Comparison of ENCODE assay signal across 22 cellular contexts in the genomic region with DNA sequence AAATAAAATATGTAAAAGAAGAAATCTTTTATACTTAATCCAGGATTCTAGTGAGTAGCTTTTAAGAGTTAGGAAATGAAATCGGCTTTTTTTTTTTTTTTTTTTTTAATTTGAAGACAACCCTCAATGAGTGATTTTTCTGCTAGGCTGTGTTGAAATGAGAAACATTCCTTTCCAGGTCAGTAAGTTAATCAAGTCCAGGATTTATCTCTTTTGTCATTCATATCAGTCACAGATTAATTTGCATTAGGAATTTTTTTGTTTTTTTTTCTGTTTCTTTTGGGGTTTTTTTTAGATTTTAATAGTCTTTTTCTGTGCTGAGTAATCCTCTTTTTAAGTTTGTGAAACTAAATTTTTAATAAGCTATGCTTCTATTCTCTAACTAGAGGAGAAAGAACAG.
"Had no signal": no experiment of that assay in that cellular context is flagged by ENCODE, and none has a peak within 500 bp of the region (broad histone marks: within the 10 kb centered on the region; RNA-seq: fewer than 3 reads in every experiment).

No MANE protein-coding gene starts in this region.

- H3K4me3 ChIP-seq: colonic mucosa, hepatocyte, mucosa of descending colon, prostate gland, right atrium auricular region, sigmoid colon, skin epidermis, testis, tibial nerve had no signal

- H3K4me1 Mint-ChIP-seq: naive thymus-derived CD8-positive, alpha-beta T cell; stimulated activated naive B cell treated with anti-CD40 and anti-IgM and Interleukin-4, amounts not matched to agents 10 μg/mL and 1 μg/mL and 100 μg/mL, for 72 hours; stimulated activated naive CD8-positive, alpha-beta T cell treated with anti-CD3 and anti-CD28 coated beads, Interleukin-15, amount 100 ng/mL, for 72 hours had no signal

- H3K27ac Mint-ChIP-seq: naive thymus-derived CD8-positive, alpha-beta T cell; stimulated activated naive B cell treated with anti-CD40 and anti-IgM and Interleukin-4, amounts not matched to agents 10 μg/mL and 1 μg/mL and 100 μg/mL, for 72 hours; stimulated activated naive CD8-positive, alpha-beta T cell treated with anti-CD3 and anti-CD28 coated beads, Interleukin-15, amount 100 ng/mL, for 72 hours had no signal

- H3K4me3 Mint-ChIP-seq: naive thymus-derived CD8-positive, alpha-beta T cell; stimulated activated naive B cell treated with anti-CD40 and anti-IgM and Interleukin-4, amounts not matched to agents 10 μg/mL and 1 μg/mL and 100 μg/mL, for 72 hours; stimulated activated naive CD8-positive, alpha-beta T cell treated with anti-CD3 and anti-CD28 coated beads, Interleukin-15, amount 100 ng/mL, for 72 hours had no signal

- H3K36me3 Mint-ChIP-seq: naive thymus-derived CD8-positive, alpha-beta T cell; stimulated activated naive B cell treated with anti-CD40 and anti-IgM and Interleukin-4, amounts not matched to agents 10 μg/mL and 1 μg/mL and 100 μg/mL, for 72 hours had no signal

- H3K27me3 ChIP-seq: colonic mucosa, foreskin keratinocyte, hepatocyte, right atrium auricular region, sigmoid colon, testis, tibial nerve had no signal

- H3K9me3 ChIP-seq: colonic mucosa, mucosa of descending colon, prostate gland, right atrium auricular region, sigmoid colon, testis, tibial nerve had no signal

- H3K4me2 ChIP-seq: hepatocyte had no signal

- H3K9ac ChIP-seq: parathyroid adenoma had no signal

- H3K4me1 ChIP-seq: colonic mucosa, foreskin keratinocyte, parathyroid adenoma, prostate gland, right atrium auricular region, sigmoid colon, testis, tibial nerve had no signal

- H3K79me2 ChIP-seq: hepatocyte, parathyroid adenoma had no signal

- H3K27me3 Mint-ChIP-seq: naive thymus-derived CD8-positive, alpha-beta T cell; stimulated activated naive B cell treated with anti-CD40 and anti-IgM and Interleukin-4, amounts not matched to agents 10 μg/mL and 1 μg/mL and 100 μg/mL, for 72 hours; stimulated activated naive CD8-positive, alpha-beta T cell treated with anti-CD3 and anti-CD28 coated beads, Interleukin-15, amount 100 ng/mL, for 72 hours had no signal

- H3K27ac ChIP-seq: colonic mucosa, foreskin keratinocyte, hepatocyte, parathyroid adenoma, prostate gland, right atrium auricular region, sigmoid colon, skin epidermis, testis, tibial nerve had no signal

- H2AFZ ChIP-seq: hepatocyte, parathyroid adenoma had no signal

- H3K36me3 ChIP-seq: colonic mucosa, prostate gland, right atrium auricular region, sigmoid colon, tibial nerve had no signal

- DNase-seq: colonic mucosa; dermis blood vessel endothelial cell; erythroblast; foreskin keratinocyte; head of caudate nucleus; left colon; mammary epithelial cell; mucosa of descending colon; naive thymus-derived CD8-positive, alpha-beta T cell; occipital lobe; sigmoid colon; stimulated activated CD4-positive, alpha-beta T cell treated with anti-CD3 and anti-CD28 coated beads, Interleukin-2, amount 100 ng/mL, for 24 hours; stimulated activated CD4-positive, alpha-beta T cell treated with anti-CD3 and anti-CD28 coated beads, Interleukin-4, amount 100 ng/mL, for 4 hours; stimulated activated naive B cell treated with anti-CD40 and anti-IgM and Interleukin-4, amounts not matched to agents 10 μg/mL and 1 μg/mL and 100 μg/mL, for 72 hours; stimulated activated naive CD8-positive, alpha-beta T cell treated with anti-CD3 and anti-CD28 coated beads, Interleukin-15, amount 100 ng/mL, for 72 hours; testis had no signal

- ATAC-seq: foreskin keratinocyte; left colon; mucosa of descending colon; naive thymus-derived CD8-positive, alpha-beta T cell; stimulated activated naive B cell treated with anti-CD40 and anti-IgM and Interleukin-4, amounts not matched to agents 10 μg/mL and 1 μg/mL and 100 μg/mL, for 72 hours; stimulated activated naive CD8-positive, alpha-beta T cell treated with anti-CD3 and anti-CD28 coated beads, Interleukin-15, amount 100 ng/mL, for 72 hours had no signal
